7 cellular contexts compared by ENCODE assay signal in the genomic region with DNA sequence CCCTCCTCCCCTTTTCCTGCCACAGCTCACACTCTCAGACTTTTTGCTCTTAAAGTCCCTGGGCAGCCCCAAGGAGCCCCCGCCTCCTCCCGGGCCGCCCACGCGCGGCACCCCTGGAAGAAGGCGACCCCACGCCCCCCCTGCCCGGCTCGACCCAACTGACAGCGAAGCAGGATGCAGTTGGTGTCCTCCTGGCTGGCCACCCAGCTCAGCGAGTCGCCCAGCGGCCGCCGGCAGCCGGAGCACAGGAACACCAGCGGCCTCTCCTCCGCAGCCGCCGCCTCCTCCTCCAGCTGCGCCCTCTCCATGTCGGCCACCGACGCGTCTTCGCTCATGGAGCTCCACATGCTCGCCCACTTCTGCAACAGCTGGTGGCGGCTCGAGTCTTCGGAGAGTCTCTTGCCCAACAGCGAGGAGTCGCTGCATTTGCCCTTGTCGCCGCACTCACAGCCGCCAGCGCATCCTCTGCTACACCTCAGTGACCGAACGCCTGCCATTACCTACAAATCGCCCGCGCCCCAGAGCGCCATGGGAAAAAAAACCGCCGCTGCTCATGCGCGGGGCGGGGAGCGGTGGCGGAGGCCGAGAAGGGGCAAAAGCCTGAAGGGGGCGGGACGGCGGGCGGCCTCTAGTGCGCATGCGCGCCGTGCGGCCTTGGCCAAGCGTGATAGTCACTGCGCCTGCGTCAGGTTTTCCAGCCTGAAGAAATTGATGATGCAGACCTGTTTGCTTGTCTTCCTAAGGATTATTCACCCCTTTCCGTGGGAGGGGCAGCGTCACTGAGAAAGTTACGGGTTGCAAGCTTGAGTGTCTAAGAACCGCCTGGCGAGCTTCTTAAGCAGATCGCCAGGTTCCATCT. TPM values are rescaled to one million over a fixed set of nuclear protein-coding genes. Genes with fewer than 3 reads are reported as not detected.
DNase-seq lines count a peak whose midpoint lies in the region; ATAC-seq, FAIRE-seq and TF ChIP-seq lines count a peak whose summit lies in the region.

A gene with protein sequence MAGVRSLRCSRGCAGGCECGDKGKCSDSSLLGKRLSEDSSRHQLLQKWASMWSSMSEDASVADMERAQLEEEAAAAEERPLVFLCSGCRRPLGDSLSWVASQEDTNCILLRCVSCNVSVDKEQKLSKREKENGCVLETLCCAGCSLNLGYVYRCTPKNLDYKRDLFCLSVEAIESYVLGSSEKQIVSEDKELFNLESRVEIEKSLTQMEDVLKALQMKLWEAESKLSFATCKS (minus strand): TSS at position 532 of the 859 bp plus-strand sequence. CDS start 35 bp downstream, at position 497.

- H3K79me2 ChIP-seq in hepatocyte, result peaks cover 17% of the 10 kb centered on the region

- peak within 1 kb of the TSS; percentile 58 for H3K27ac ChIP-seq in hepatocyte

- DNase-seq in GM18507 (ENCODE audit: extremely low spot score, insufficient read length, low read depth) (peak; percentile 92), NCI-H2029 treated with DMSO at 0.1 percent for 48 hours (lab: John Stamatoyannopoulos, UW) (peak; percentile 88), T-helper 9 cell (peak; percentile 94), astrocyte of the hippocampus (ENCODE audit: low read depth, low spot score) (peak; percentile 98), hepatocyte (ENCODE audit: low spot score) (peak; percentile 98), retina (peak; percentile 99)

- TF ChIP-seq CTCF in hepatocyte (IDR thresholded peaks at IDR 0.05; ENCODE audit: poor library complexity), result no peak

- H3K9me2 ChIP-seq in hepatocyte (replicated peaks; ENCODE audit: insufficient read depth), result no peaks in the 10 kb centered on the region

- WGBS in hepatocyte (ENCODE audit: low lambda C conversion rate, missing lambda C conversion rate), result under 1% methylated on average over 59 of the region's 69 CpGs

- peak within 1 kb of the TSS; percentile 51 for H3K4me3 ChIP-seq in hepatocyte

- H3K36me3 ChIP-seq in hepatocyte (replicated peaks; ENCODE audit: insufficient read depth, low read depth), result no peaks in the 10 kb centered on the region

- H3K9me3 ChIP-seq in hepatocyte (ENCODE audit: low read depth), result no peaks in the 10 kb centered on the region

- peak; percentile 96 for ATAC-seq in HG02981 (IDR thresholded peaks at IDR 0.05; ENCODE audit: unreplicated experiment)

- H4K20me1 ChIP-seq in hepatocyte (ENCODE audit: insufficient read depth, poor library complexity, severe bottlenecking), result no peaks in the 10 kb centered on the region

- H3K4me1 ChIP-seq in hepatocyte (ENCODE audit: insufficient read depth), result peaks cover 12% of the 10 kb centered on the region

- H3K27me3 ChIP-seq in hepatocyte, result no peaks in the 10 kb centered on the region

- FAIRE-seq in GM18507 (lab: Jason Lieb, UNC), result peak; percentile 93

- peak within 1 kb of the TSS; percentile 92 for H3K4me2 ChIP-seq in hepatocyte

- H2AFZ ChIP-seq in hepatocyte, result peak within 1 kb of the TSS; percentile 60

RNA-seq across cellular contexts. Expression of the gene that starts here (rescaled TPM):
- 7.6 and 9.4 TPM in 2 replicates for total RNA-seq in hepatocyte
- polyA plus RNA-seq in hepatocyte, result 7.7 and 11.2 TPM in 2 replicates

Comparison
In these comparisons a context has a peak if more than half of its experiments do, and no peak if none do; other contexts are left out.
1. Peak in every context shown above with its lines: DNase-seq, ATAC-seq, H3K4me3 ChIP-seq and H3K27ac ChIP-seq.